In the genomic region with DNA sequence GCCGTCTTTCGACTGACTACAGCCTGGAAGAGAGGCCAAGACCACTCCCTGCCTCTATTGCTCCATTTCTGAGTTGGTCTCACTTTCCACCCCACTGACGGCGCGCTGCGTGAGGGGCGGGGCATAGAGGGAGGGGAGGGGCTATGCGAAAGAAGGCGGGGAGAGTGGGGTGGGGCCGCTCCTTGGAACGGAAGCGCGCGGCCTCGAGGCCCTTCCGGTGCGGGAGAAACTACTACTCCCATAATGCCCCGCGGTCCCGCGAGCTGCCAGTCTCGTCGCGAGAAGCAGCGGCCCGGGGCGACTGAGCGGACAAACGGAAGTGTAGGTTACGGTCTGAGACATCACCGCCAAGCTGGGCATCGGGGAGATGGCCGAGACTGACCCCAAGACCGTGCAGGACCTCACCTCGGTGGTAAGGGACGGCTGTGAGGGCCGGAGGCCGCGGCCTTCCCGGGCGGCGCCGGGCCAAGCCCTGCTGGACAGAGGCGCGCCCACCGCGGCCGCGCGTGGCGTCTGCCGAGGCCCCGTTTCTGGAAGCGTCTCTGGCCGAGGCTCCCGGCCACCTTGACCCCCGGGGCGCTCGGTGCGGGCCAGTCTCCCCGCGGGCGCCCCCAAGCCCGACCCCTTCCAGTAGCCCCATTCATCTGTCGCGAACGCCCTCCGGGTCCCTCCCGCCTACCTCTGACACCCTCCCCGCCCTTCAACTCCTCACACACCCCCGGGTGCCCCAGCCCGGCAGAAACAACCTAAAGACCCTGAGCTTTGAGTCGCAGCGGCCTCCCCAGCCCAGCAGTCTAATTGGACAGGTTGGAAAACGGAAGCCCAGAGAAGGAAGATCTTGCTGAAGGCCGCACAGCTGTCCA, we compare ENCODE assay signal across 8 cellular contexts. TPM values are rescaled to one million over a fixed set of nuclear protein-coding genes. Genes with fewer than 3 reads are reported as not detected.
DNase-seq lines count a peak whose midpoint lies in the region; ATAC-seq and TF ChIP-seq lines count a peak whose summit lies in the region.

A gene (plus strand): TSS at position 269 of the 863 bp plus-strand sequence. CDS start 99 bp downstream, at position 368.

- peak within 1 kb of the TSS; percentile 91 for H3K9ac ChIP-seq in fibroblast of lung (ENCODE audit: insufficient read depth, low read length)

- H3K9me3 ChIP-seq in KOPT-K1 (ENCODE audit: insufficient read depth, low read length, poor library complexity, severe bottlenecking), result no peaks in the 10 kb centered on the region
- no peaks in the 10 kb centered on the region for H3K9me3 ChIP-seq in fibroblast of lung (ENCODE audit: control insufficient read depth, insufficient read depth, low read depth, low read length)
- H3K9me3 ChIP-seq in naive thymus-derived CD4-positive, alpha-beta T cell (ENCODE audit: control insufficient read depth in 2 of 3, low read length in 3 of 3), result no peaks in the 10 kb centered on the region

- DNase-seq in Daoy (ENCODE audit: low read depth) (peak; percentile 93), RPMI8226 (peak; percentile 89), fibroblast of lung (ENCODE audit: low read depth in 2 of 2) (peak; percentile 87 to 90)
- peak; percentile 91 for DNase-seq in activated T-helper 1 cell treated with anti-CD3 and anti-CD28 coated beads, Interleukin-12 subunit alpha, Interleukin-12 subunit beta, Interleukin-2, Interleukin-4 antibody, amounts not matched to agents 30 ng/mL and 10 ng/mL and 1 ng/mL, durations not matched to agents 14 hours and 24 hours and 36 hours (ENCODE audit: low spot score)
- peak; percentile 85 to 93 (median 91) for DNase-seq in naive thymus-derived CD4-positive, alpha-beta T cell

- H3K36me3 ChIP-seq in KOPT-K1 (ENCODE audit: insufficient read depth, low read length) (peaks cover 34% of the 10 kb centered on the region), fibroblast of lung (ENCODE audit: control insufficient read depth, insufficient read depth, low read length) (peaks cover 2% of the 10 kb centered on the region)
- peaks cover 0 to 23% (median 3%) of the 10 kb centered on the region in 3 experiments for H3K36me3 ChIP-seq in naive thymus-derived CD4-positive, alpha-beta T cell (ENCODE audit: control insufficient read depth in 2 of 3, insufficient read depth in 3 of 3, low read length in 3 of 3)

- POLR2A ChIA-PET in naive thymus-derived CD4-positive, alpha-beta T cell (lab: Charles Lee), result interaction anchor here (0.6 to 1.5 kb wide), 3 partner anchors 91 to 387 kb away, joined by 3 to 7 read pairs (median 3); a partner anchor contains a TSS

- peak within 1 kb of the TSS; percentile 98 for H3K4me3 Mint-ChIP-seq in activated T-helper 1 cell treated with anti-CD3 and anti-CD28 coated beads, Interleukin-12 subunit alpha, Interleukin-12 subunit beta, Interleukin-2, Interleukin-4 antibody, amounts not matched to agents 30 ng/mL and 10 ng/mL and 1 ng/mL, durations not matched to agents 14 hours and 24 hours and 36 hours
- H3K4me3 Mint-ChIP-seq in naive thymus-derived CD4-positive, alpha-beta T cell, result peak within 1 kb of the TSS; percentile 91 to 99 (median 98)
- peak within 1 kb of the TSS; percentile 96 for H3K4me3 Mint-ChIP-seq in stimulated activated memory B cell treated with anti-CD40 and anti-IgM and Interleukin-4, amounts not matched to agents 10 μg/mL and 1 μg/mL and 100 μg/mL, for 72 hours

- peaks cover 2% of the 10 kb centered on the region for H3K27me3 Mint-ChIP-seq in activated T-helper 1 cell treated with anti-CD3 and anti-CD28 coated beads, Interleukin-12 subunit alpha, Interleukin-12 subunit beta, Interleukin-2, Interleukin-4 antibody, amounts not matched to agents 30 ng/mL and 10 ng/mL and 1 ng/mL, durations not matched to agents 14 hours and 24 hours and 36 hours (ENCODE audit: insufficient read depth)
- peaks cover 0 to 5% (median 0%) of the 10 kb centered on the region in 5 donors for H3K27me3 Mint-ChIP-seq in naive thymus-derived CD4-positive, alpha-beta T cell
- H3K27me3 Mint-ChIP-seq in stimulated activated memory B cell treated with anti-CD40 and anti-IgM and Interleukin-4, amounts not matched to agents 10 μg/mL and 1 μg/mL and 100 μg/mL, for 72 hours, result no peaks in the 10 kb centered on the region

- intact Hi-C loops in activated T-helper 1 cell treated with anti-CD3 and anti-CD28 coated beads, Interleukin-12 subunit alpha, Interleukin-12 subunit beta, Interleukin-2, Interleukin-4 antibody, amounts not matched to agents 30 ng/mL and 10 ng/mL and 1 ng/mL, durations not matched to agents 14 hours and 24 hours and 36 hours (cut with micrococcal nuclease), result loop anchor here (1.0 to 5.0 kb wide), 10 partner anchors 18 to 1989 kb away; a partner anchor contains a TSS
- intact Hi-C loops in naive thymus-derived CD4-positive, alpha-beta T cell (cut with micrococcal nuclease), result loop anchor here (1.0 to 5.0 kb wide), 8 partner anchors 19 to 1638 kb away; a partner anchor contains a TSS

- H3K4me1 Mint-ChIP-seq in activated T-helper 1 cell treated with anti-CD3 and anti-CD28 coated beads, Interleukin-12 subunit alpha, Interleukin-12 subunit beta, Interleukin-2, Interleukin-4 antibody, amounts not matched to agents 30 ng/mL and 10 ng/mL and 1 ng/mL, durations not matched to agents 14 hours and 24 hours and 36 hours (ENCODE audit: low read depth), result peaks cover 30% of the 10 kb centered on the region
- peaks cover 19 to 55% (median 48%) of the 10 kb centered on the region in 7 donors for H3K4me1 Mint-ChIP-seq in naive thymus-derived CD4-positive, alpha-beta T cell
- peaks cover 68% of the 10 kb centered on the region for H3K4me1 Mint-ChIP-seq in stimulated activated memory B cell treated with anti-CD40 and anti-IgM and Interleukin-4, amounts not matched to agents 10 μg/mL and 1 μg/mL and 100 μg/mL, for 72 hours

- TF ChIP-seq CTCF in fibroblast of lung (conservative IDR thresholded peaks at IDR 0.05 in 1 of 2, IDR thresholded peaks at IDR 0.05 in 1 of 2; ENCODE audit: low read depth in 1 of 2, low read length in 2 of 2), result no peak

- H3K27me3 ChIP-seq in fibroblast of lung (ENCODE audit: control insufficient read depth, insufficient read depth, low read length), result no peaks in the 10 kb centered on the region
- H3K27me3 ChIP-seq in naive thymus-derived CD4-positive, alpha-beta T cell (ENCODE audit: control insufficient read depth in 2 of 2, insufficient read depth in 2 of 2, low read length in 2 of 2), result no peaks in the 10 kb centered on the region

- H3K4me3 ChIP-seq in fibroblast of lung (replicated peaks in 1 of 4; ENCODE audit: control extremely low read depth in 1 of 4, insufficient read depth in 1 of 4, low read depth in 3 of 4, low read length in 4 of 4), result peak within 1 kb of the TSS; percentile 83 to 95 (median 90)
- peak within 1 kb of the TSS; percentile 90 for H3K4me3 ChIP-seq in naive thymus-derived CD4-positive, alpha-beta T cell (ENCODE audit: low read length)

- H2AFZ ChIP-seq in fibroblast of lung (ENCODE audit: low read length), result peak within 1 kb of the TSS; percentile 93

- H3K9me3 Mint-ChIP-seq in activated T-helper 1 cell treated with anti-CD3 and anti-CD28 coated beads, Interleukin-12 subunit alpha, Interleukin-12 subunit beta, Interleukin-2, Interleukin-4 antibody, amounts not matched to agents 30 ng/mL and 10 ng/mL and 1 ng/mL, durations not matched to agents 14 hours and 24 hours and 36 hours, result no peaks in the 10 kb centered on the region
- H3K9me3 Mint-ChIP-seq in naive thymus-derived CD4-positive, alpha-beta T cell, result peaks cover 0 to 3% (median 0%) of the 10 kb centered on the region in 11 donors
- H3K9me3 Mint-ChIP-seq in stimulated activated memory B cell treated with anti-CD40 and anti-IgM and Interleukin-4, amounts not matched to agents 10 μg/mL and 1 μg/mL and 100 μg/mL, for 72 hours, result peaks cover 6% of the 10 kb centered on the region

- H3K79me2 ChIP-seq in fibroblast of lung (ENCODE audit: control insufficient read depth, insufficient read depth, low read length), result peaks cover 26% of the 10 kb centered on the region

- no peaks in the 10 kb centered on the region for H3K4me1 ChIP-seq in fibroblast of lung (ENCODE audit: control insufficient read depth, extremely low read depth, insufficient read depth, low read length)
- peaks cover 9 to 21% of the 10 kb centered on the region in 2 donors for H3K4me1 ChIP-seq in naive thymus-derived CD4-positive, alpha-beta T cell (ENCODE audit: control insufficient read depth in 2 of 2, insufficient read depth in 2 of 2, low read length in 2 of 2)

- H4K20me1 ChIP-seq in fibroblast of lung (ENCODE audit: control insufficient read depth, extremely low read depth, insufficient read depth, low read length), result no peaks in the 10 kb centered on the region

- peaks cover 19% of the 10 kb centered on the region for H3K36me3 Mint-ChIP-seq in activated T-helper 1 cell treated with anti-CD3 and anti-CD28 coated beads, Interleukin-12 subunit alpha, Interleukin-12 subunit beta, Interleukin-2, Interleukin-4 antibody, amounts not matched to agents 30 ng/mL and 10 ng/mL and 1 ng/mL, durations not matched to agents 14 hours and 24 hours and 36 hours (ENCODE audit: low read depth)
- peaks cover 0 to 17% (median 14%) of the 10 kb centered on the region in 5 donors for H3K36me3 Mint-ChIP-seq in naive thymus-derived CD4-positive, alpha-beta T cell
- peaks cover 18% of the 10 kb centered on the region for H3K36me3 Mint-ChIP-seq in stimulated activated memory B cell treated with anti-CD40 and anti-IgM and Interleukin-4, amounts not matched to agents 10 μg/mL and 1 μg/mL and 100 μg/mL, for 72 hours

- H3K27ac ChIP-seq in KOPT-K1 (ENCODE audit: low read depth, low read length, poor library complexity, severe bottlenecking) (peak within 1 kb of the TSS; percentile 79), fibroblast of lung (ENCODE audit: insufficient read depth, low read length) (peak within 1 kb of the TSS; percentile 84)
- peak within 1 kb of the TSS; percentile 87 for H3K27ac ChIP-seq in naive thymus-derived CD4-positive, alpha-beta T cell (ENCODE audit: low read depth, low read length)

- CTCF ChIA-PET in naive thymus-derived CD4-positive, alpha-beta T cell (lab: Charles Lee), result interaction anchor here (1.6 kb wide), 1 partner anchor 16 kb away, joined by 3 read pairs; no protein-coding TSS in a partner anchor

- peak within 1 kb of the TSS; percentile 95 for H3K27ac Mint-ChIP-seq in activated T-helper 1 cell treated with anti-CD3 and anti-CD28 coated beads, Interleukin-12 subunit alpha, Interleukin-12 subunit beta, Interleukin-2, Interleukin-4 antibody, amounts not matched to agents 30 ng/mL and 10 ng/mL and 1 ng/mL, durations not matched to agents 14 hours and 24 hours and 36 hours
- peak within 1 kb of the TSS; percentile 87 to 98 (median 95) for H3K27ac Mint-ChIP-seq in naive thymus-derived CD4-positive, alpha-beta T cell
- peak within 1 kb of the TSS; percentile 95 for H3K27ac Mint-ChIP-seq in stimulated activated memory B cell treated with anti-CD40 and anti-IgM and Interleukin-4, amounts not matched to agents 10 μg/mL and 1 μg/mL and 100 μg/mL, for 72 hours

- peak; percentile 95 for ATAC-seq in GM21825 (IDR thresholded peaks at IDR 0.05; ENCODE audit: unreplicated experiment)
- ATAC-seq in naive thymus-derived CD4-positive, alpha-beta T cell, result peak; percentile 100
- ATAC-seq in stimulated activated memory B cell treated with anti-CD40 and anti-IgM and Interleukin-4, amounts not matched to agents 10 μg/mL and 1 μg/mL and 100 μg/mL, for 72 hours, result peak; percentile 98

- peak within 1 kb of the TSS; percentile 97 for H3K4me2 ChIP-seq in fibroblast of lung (ENCODE audit: extremely low read depth, insufficient read depth, low read length)

RNA-seq across cellular contexts. Expression of the gene that starts here (rescaled TPM):
- total RNA-seq in Daoy (2014; rRNA removed; shearing (Covaris generic)), result 17.6 and 22.8 TPM in 2 replicates
- total RNA-seq in activated T-helper 1 cell treated with anti-CD3 and anti-CD28 coated beads, Interleukin-12 subunit alpha, Interleukin-12 subunit beta, Interleukin-2, Interleukin-4 antibody, amounts not matched to agents 30 ng/mL and 10 ng/mL and 1 ng/mL, durations not matched to agents 14 hours and 24 hours and 36 hours, result 112 and 115 TPM in 2 replicates
- total RNA-seq in fibroblast of lung, result 111 and 184 TPM in 2 replicates
- polyA plus RNA-seq in fibroblast of lung, result 135 and 169 TPM in 2 replicates
- polyA plus RNA-seq in fibroblast of lung (2012), result 219 and 277 TPM in 2 replicates
- 27.7 and 38.8 TPM in 2 replicates for polyA minus RNA-seq in fibroblast of lung (ENCODE audit: low replicate concordance)
- total RNA-seq in naive thymus-derived CD4-positive, alpha-beta T cell, result 10 to 100 TPM; 20.6 to 78.3 (median 32.3) TPM
- 10 to 100 TPM in 1 of 2 donors, 1 to 10 TPM in 1; 5.9 to 28.3 TPM for polyA plus RNA-seq in naive thymus-derived CD4-positive, alpha-beta T cell

Comparison
In these comparisons a context has a peak if more than half of its experiments do, and no peak if none do; other contexts are left out.
1. Peak in every context shown above with its lines: DNase-seq, ATAC-seq, H3K4me3 ChIP-seq and H3K27ac ChIP-seq.